In genomic region chr19:45019187-45019586, GRCh38 we compare ENCODE assay signal across 22 cellular contexts. TPM values are rescaled to one million over a fixed set of nuclear protein-coding genes. Genes with fewer than 3 reads are reported as not detected.
"Had no signal": no experiment of that assay in that cellular context is flagged by ENCODE, and none has a peak within 500 bp of the region (broad histone marks: within the 10 kb centered on the region; RNA-seq: fewer than 3 reads in every experiment).

No MANE protein-coding gene starts in this region.

- H3K9me3 Mint-ChIP-seq: activated CD4-positive, alpha-beta T cell treated with anti-CD3 and anti-CD28 coated beads, Interleukin-2, amount 10 ng/mL, durations not matched to agents 24 days and 14 days; activated naive CD4-positive, alpha-beta T cell treated with anti-CD3 and anti-CD28 coated beads, Interleukin-2, amount 50 U/mL, for 72 hours; nephron progenitor cell; WTC11 had no signal

- H3K4me3 ChIP-seq: colonic mucosa, transverse colon, vagina had no signal

- ATAC-seq: activated naive CD4-positive, alpha-beta T cell treated with anti-CD3 and anti-CD28 coated beads, Interleukin-2, amount 50 U/mL, for 72 hours; left ventricle myocardium superior; WTC11 had no signal

- H3K36me3 Mint-ChIP-seq: WTC11 had no signal

- H3K27ac ChIP-seq: colonic mucosa, transverse colon, vagina had no signal

- H3K27me3 Mint-ChIP-seq: activated CD4-positive, alpha-beta T cell treated with anti-CD3 and anti-CD28 coated beads, Interleukin-2, amount 10 ng/mL, durations not matched to agents 24 days and 14 days had no signal

- DNase-seq: activated CD4-positive, alpha-beta T cell treated with anti-CD3 and anti-CD28 coated beads, Interleukin-2, amount 10 ng/mL, durations not matched to agents 24 days and 14 days; activated CD8-positive, alpha-beta memory T cell treated with anti-CD3 and anti-CD28 coated beads for 24 hours; activated effector memory CD4-positive, alpha-beta T cell treated with Interleukin-2 at 50 U/mL for 16 hours; caudate nucleus; colonic mucosa; foreskin fibroblast; kidney glomerular epithelial cell; left ventricle myocardium superior; mesenchymal stem cell; nephron progenitor cell; occipital lobe; stimulated activated CD4-positive, alpha-beta T cell treated with anti-CD3 and anti-CD28 coated beads, Interleukin-2, amount 100 ng/mL, for 48 hours; stimulated activated naive CD4-positive, alpha-beta T cell treated with Interleukin-2 at 50 U/mL for 16 hours; substantia nigra; T-helper 2 cell; transverse colon had no signal

- H3K4me1 ChIP-seq: colonic mucosa, vagina had no signal

- H3K36me3 ChIP-seq: colonic mucosa had no signal

- FAIRE-seq: endometrium, TTC549 had no signal

- H3K27me3 ChIP-seq: colonic mucosa, transverse colon, vagina had no signal

- H3K4me3 Mint-ChIP-seq: activated CD4-positive, alpha-beta T cell treated with anti-CD3 and anti-CD28 coated beads, Interleukin-2, amount 10 ng/mL, durations not matched to agents 24 days and 14 days; nephron progenitor cell; WTC11 had no signal

- H3K4me1 Mint-ChIP-seq: nephron progenitor cell had no signal

- H3K27ac Mint-ChIP-seq: activated CD4-positive, alpha-beta T cell treated with anti-CD3 and anti-CD28 coated beads, Interleukin-2, amount 10 ng/mL, durations not matched to agents 24 days and 14 days; nephron progenitor cell; WTC11 had no signal

- H3K9me3 ChIP-seq: colonic mucosa, transverse colon, vagina had no signal

RNA-seq across cellular contexts. Expression of gene ZNF296, which starts 57.1 kb away (rescaled TPM):
- total RNA-seq: occipital lobe, skeletal muscle tissue had no signal
